In the genomic region with DNA sequence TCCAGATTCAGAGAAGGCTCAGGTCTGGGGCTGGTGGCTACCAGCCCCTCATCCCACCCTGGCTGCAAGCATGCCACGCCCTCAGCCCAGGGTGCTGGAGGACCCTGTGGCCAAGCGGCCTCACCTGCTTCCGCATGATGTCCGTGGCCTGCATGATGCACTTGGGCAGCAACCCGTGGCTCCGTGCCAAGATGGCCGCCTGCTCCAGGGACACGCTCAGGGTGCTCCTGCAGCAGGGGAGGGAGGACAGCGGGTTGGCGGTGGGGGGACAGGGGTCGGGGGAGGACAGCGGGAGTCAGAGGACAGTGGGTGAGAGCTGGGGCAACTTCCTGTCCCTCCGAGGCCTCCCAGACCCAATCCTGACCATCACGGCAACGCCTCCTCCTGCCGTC, we compare ENCODE assay signal across 25 cellular contexts.
"Had no signal": no experiment of that assay in that cellular context is flagged by ENCODE, and none has a peak within 500 bp of the region (broad histone marks: within the 10 kb centered on the region; RNA-seq: fewer than 3 reads in every experiment).

No MANE protein-coding gene starts in this region.

- H3K4me3 Mint-ChIP-seq: activated naive CD4-positive, alpha-beta T cell treated with anti-CD3 and anti-CD28 coated beads for 36 hours; activated naive CD8-positive, alpha-beta T cell treated with anti-CD3 and anti-CD28 coated beads, Interleukin-2, amount 10 ng/mL, durations not matched to agents 7 days and 5 days; central memory CD8-positive, alpha-beta T cell; naive B cell; neural progenitor cell; WTC11 had no signal

- H3K27me3 ChIP-seq: breast epithelium, esophagus muscularis mucosa, neural progenitor cell, pancreas, stomach, suprapubic skin, tibial nerve, uterus had no signal

- H3K9ac ChIP-seq: neural progenitor cell had no signal

- H3K27ac Mint-ChIP-seq: activated naive CD4-positive, alpha-beta T cell treated with anti-CD3 and anti-CD28 coated beads for 36 hours; neural progenitor cell; WTC11 had no signal

- H3K27me3 Mint-ChIP-seq: activated naive CD8-positive, alpha-beta T cell treated with anti-CD3 and anti-CD28 coated beads, Interleukin-2, amount 10 ng/mL, durations not matched to agents 7 days and 5 days; central memory CD8-positive, alpha-beta T cell; naive B cell had no signal

- DNase-seq: activated CD4-positive, alpha-beta T cell treated with anti-CD3 and anti-CD28 coated beads, Interleukin-2, amount 50 U/mL, for 4 hours; activated CD8-positive, alpha-beta memory T cell treated with anti-CD3 and anti-CD28 coated beads, Interleukin-2, amount 50 U/mL, for 48 hours; activated naive CD4-positive, alpha-beta T cell treated with anti-CD3 and anti-CD28 coated beads for 36 hours; activated naive CD8-positive, alpha-beta T cell treated with anti-CD3 and anti-CD28 coated beads, Interleukin-2, amount 10 ng/mL, durations not matched to agents 7 days and 5 days; activated T-cell treated with anti-CD3 and anti-CD28 coated beads, Interleukin-2, amount 50 U/mL, for 48 hours; amniotic stem cell; glutamatergic neuron; hippocampal formation; naive B cell; right cardiac atrium; stimulated activated CD4-positive, alpha-beta T cell treated with anti-CD3 and anti-CD28 coated beads, Interleukin-12 subunit alpha, Interleukin-12 subunit beta, amount 100 ng/mL, for 4 hours; stimulated activated CD4-positive, alpha-beta T cell treated with anti-CD3 and anti-CD28 coated beads, Interleukin-4, amount 100 ng/mL, for 4 hours; stomach; T-helper 1 cell; uterus had no signal

- H3K9me3 ChIP-seq: breast epithelium, esophagus muscularis mucosa, pancreas, stomach, suprapubic skin, tibial nerve, uterus had no signal

- H3K9me3 Mint-ChIP-seq: activated naive CD4-positive, alpha-beta T cell treated with anti-CD3 and anti-CD28 coated beads for 36 hours; activated naive CD8-positive, alpha-beta T cell treated with anti-CD3 and anti-CD28 coated beads, Interleukin-2, amount 10 ng/mL, durations not matched to agents 7 days and 5 days; central memory CD8-positive, alpha-beta T cell; naive B cell; neural progenitor cell; WTC11 had no signal

- H2AFZ ChIP-seq: neural progenitor cell had no signal

- H3K4me1 Mint-ChIP-seq: neural progenitor cell had no signal

- H3K4me2 ChIP-seq: neural progenitor cell had no signal

- H3K27ac ChIP-seq: breast epithelium, esophagus muscularis mucosa, neural progenitor cell, pancreas, stomach, suprapubic skin, uterus had no signal

- H3K4me1 ChIP-seq: breast epithelium, esophagus muscularis mucosa, neural progenitor cell, pancreas, stomach, suprapubic skin, tibial nerve, uterus had no signal

- FAIRE-seq: frontal cortex, pancreas had no signal

- H3K36me3 ChIP-seq: breast epithelium, neural progenitor cell, pancreas, uterus had no signal

- H3K4me3 ChIP-seq: breast epithelium, coronary artery, esophagus muscularis mucosa, neural progenitor cell, pancreas, stomach, suprapubic skin, tibial nerve, uterus had no signal

- ATAC-seq: pancreas, right cardiac atrium, WTC11 had no signal
